In the genomic region with DNA sequence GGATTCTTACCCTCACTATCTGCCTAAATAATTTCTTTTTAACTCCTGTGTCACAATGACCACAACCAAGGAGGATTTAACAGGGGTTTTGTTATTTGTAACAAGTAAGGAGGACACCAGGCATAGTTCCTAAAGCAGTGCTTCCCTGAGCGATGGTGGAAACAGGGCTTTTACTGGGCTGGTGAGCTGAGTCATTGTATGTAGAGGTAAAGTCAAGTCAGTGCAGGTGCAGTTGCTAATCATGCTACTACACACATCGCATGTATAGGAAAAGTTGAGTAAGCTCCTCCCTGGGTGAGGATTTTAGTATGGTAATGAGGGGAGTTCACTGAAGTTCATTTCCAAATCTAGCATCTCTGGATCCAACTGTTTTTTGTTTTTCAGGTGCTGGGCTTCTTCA, we compare ENCODE assay signal across 1 cellular context.
TF ChIP-seq lines count a peak whose summit lies in the region.

No MANE protein-coding gene starts in this region.

TF ChIP-seq in SK-N-SH, 30 proteins besides CTCF, POLR2A, EP300 and RAD21 (continued from another document):
- TF ChIP-seq, protein P1, sequence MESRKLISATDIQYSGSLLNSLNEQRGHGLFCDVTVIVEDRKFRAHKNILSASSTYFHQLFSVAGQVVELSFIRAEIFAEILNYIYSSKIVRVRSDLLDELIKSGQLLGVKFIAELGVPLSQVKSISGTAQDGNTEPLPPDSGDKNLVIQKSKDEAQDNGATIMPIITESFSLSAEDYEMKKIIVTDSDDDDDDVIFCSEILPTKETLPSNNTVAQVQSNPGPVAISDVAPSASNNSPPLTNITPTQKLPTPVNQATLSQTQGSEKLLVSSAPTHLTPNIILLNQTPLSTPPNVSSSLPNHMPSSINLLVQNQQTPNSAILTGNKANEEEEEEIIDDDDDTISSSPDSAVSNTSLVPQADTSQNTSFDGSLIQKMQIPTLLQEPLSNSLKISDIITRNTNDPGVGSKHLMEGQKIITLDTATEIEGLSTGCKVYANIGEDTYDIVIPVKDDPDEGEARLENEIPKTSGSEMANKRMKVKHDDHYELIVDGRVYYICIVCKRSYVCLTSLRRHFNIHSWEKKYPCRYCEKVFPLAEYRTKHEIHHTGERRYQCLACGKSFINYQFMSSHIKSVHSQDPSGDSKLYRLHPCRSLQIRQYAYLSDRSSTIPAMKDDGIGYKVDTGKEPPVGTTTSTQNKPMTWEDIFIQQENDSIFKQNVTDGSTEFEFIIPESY (IDR thresholded peaks at IDR 0.05; ENCODE audit: borderline replicate concordance, low read depth) = no peak
- TF ChIP-seq MEF2A (IDR thresholded peaks at IDR 0.05; ENCODE audit: borderline replicate concordance, low read depth) (no peak), RCOR1 (IDR thresholded peaks at IDR 0.05; ENCODE audit: low read length) (no peak)
- TF ChIP-seq, protein P2, sequence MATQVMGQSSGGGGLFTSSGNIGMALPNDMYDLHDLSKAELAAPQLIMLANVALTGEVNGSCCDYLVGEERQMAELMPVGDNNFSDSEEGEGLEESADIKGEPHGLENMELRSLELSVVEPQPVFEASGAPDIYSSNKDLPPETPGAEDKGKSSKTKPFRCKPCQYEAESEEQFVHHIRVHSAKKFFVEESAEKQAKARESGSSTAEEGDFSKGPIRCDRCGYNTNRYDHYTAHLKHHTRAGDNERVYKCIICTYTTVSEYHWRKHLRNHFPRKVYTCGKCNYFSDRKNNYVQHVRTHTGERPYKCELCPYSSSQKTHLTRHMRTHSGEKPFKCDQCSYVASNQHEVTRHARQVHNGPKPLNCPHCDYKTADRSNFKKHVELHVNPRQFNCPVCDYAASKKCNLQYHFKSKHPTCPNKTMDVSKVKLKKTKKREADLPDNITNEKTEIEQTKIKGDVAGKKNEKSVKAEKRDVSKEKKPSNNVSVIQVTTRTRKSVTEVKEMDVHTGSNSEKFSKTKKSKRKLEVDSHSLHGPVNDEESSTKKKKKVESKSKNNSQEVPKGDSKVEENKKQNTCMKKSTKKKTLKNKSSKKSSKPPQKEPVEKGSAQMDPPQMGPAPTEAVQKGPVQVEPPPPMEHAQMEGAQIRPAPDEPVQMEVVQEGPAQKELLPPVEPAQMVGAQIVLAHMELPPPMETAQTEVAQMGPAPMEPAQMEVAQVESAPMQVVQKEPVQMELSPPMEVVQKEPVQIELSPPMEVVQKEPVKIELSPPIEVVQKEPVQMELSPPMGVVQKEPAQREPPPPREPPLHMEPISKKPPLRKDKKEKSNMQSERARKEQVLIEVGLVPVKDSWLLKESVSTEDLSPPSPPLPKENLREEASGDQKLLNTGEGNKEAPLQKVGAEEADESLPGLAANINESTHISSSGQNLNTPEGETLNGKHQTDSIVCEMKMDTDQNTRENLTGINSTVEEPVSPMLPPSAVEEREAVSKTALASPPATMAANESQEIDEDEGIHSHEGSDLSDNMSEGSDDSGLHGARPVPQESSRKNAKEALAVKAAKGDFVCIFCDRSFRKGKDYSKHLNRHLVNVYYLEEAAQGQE (IDR thresholded peaks at IDR 0.05; ENCODE audit: low read depth, low read length) = no peak
